In the genomic region with DNA sequence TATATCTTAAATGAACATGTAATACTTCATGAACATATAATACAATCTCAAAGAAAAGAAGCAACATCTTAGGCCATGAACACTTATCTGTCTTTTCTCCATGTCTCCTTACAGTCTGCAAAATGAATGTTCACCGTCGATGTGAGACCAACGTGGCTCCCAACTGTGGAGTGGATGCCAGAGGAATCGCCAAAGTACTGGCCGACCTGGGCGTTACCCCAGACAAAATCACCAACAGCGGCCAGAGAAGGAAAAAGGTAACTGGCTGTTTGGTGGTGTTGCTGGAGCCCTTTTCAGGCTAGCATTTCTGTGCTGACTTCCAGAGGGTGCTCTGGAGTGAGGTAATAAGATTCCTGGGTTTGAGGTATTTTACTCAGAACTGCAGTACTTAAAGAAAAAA, we compare ENCODE assay signal across 1 cellular context.
TF ChIP-seq lines count a peak whose summit lies in the region.

No MANE protein-coding gene starts in this region.

TF ChIP-seq in SK-N-SH, 30 proteins besides CTCF, POLR2A, EP300 and RAD21 (continued from another document):
- TF ChIP-seq, protein P1, sequence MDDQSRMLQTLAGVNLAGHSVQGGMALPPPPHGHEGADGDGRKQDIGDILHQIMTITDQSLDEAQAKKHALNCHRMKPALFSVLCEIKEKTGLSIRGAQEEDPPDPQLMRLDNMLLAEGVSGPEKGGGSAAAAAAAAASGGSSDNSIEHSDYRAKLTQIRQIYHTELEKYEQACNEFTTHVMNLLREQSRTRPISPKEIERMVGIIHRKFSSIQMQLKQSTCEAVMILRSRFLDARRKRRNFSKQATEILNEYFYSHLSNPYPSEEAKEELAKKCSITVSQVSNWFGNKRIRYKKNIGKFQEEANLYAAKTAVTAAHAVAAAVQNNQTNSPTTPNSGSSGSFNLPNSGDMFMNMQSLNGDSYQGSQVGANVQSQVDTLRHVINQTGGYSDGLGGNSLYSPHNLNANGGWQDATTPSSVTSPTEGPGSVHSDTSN (IDR thresholded peaks at IDR 0.05): no peak
- TF ChIP-seq CHD2 (IDR thresholded peaks at IDR 0.05; ENCODE audit: low read length, partially characterized antibody) (no peak), GATA2 (CRISPR knock-in tag; IDR thresholded peaks at IDR 0.05) (no peak), EZH2phosphoT487 (IDR thresholded peaks at IDR 0.05; ENCODE audit: borderline replicate concordance, low read depth) (no peak), TCF12 (IDR thresholded peaks at IDR 0.05) (no peak), SMC3 (IDR thresholded peaks at IDR 0.05; ENCODE audit: low read depth, low read length) (no peak), RXRA (IDR thresholded peaks at IDR 0.05; ENCODE audit: borderline replicate concordance, low read depth) (no peak)
- TF ChIP-seq, protein P2, sequence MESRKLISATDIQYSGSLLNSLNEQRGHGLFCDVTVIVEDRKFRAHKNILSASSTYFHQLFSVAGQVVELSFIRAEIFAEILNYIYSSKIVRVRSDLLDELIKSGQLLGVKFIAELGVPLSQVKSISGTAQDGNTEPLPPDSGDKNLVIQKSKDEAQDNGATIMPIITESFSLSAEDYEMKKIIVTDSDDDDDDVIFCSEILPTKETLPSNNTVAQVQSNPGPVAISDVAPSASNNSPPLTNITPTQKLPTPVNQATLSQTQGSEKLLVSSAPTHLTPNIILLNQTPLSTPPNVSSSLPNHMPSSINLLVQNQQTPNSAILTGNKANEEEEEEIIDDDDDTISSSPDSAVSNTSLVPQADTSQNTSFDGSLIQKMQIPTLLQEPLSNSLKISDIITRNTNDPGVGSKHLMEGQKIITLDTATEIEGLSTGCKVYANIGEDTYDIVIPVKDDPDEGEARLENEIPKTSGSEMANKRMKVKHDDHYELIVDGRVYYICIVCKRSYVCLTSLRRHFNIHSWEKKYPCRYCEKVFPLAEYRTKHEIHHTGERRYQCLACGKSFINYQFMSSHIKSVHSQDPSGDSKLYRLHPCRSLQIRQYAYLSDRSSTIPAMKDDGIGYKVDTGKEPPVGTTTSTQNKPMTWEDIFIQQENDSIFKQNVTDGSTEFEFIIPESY (IDR thresholded peaks at IDR 0.05; ENCODE audit: borderline replicate concordance, low read depth): no peak
